Comparison of ENCODE assay signal across 19 cellular contexts in the genomic region with DNA sequence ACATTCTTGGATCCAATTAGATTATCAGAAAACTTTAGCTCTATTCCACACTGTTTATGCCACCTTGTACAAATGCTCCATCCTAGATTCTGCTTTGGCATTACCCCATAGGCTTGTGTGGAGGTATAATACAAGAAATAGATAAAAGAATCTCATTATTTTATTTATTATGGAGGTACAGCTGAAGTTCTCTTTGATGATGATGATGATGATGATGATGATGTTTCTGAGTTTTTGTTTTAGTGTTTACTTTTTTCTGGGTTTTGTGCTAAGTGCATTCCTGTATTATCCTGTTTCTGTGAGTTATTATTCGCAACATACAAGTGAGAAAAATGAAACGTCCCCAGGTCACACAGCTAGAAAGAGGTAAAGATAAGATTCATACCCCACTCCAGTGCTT. TPM values are rescaled to one million over a fixed set of nuclear protein-coding genes. Genes with fewer than 3 reads are reported as not detected.
A peak's percentile ranks its signal among the peaks of the same experiment; 100 is the strongest.
DNase-seq lines count a peak whose midpoint lies in the region; ATAC-seq and TF ChIP-seq lines count a peak whose summit lies in the region.
"Had no signal": no experiment of that assay in that cellular context is flagged by ENCODE, and none has a peak within 500 bp of the region (broad histone marks: within the 10 kb centered on the region; RNA-seq: fewer than 3 reads in every experiment).

No MANE protein-coding gene starts in this region.

- peaks cover 6% of the 10 kb centered on the region for H3K36me3 ChIP-seq in Caco-2 (ENCODE audit: control insufficient read depth, insufficient read depth, low read length)
- H3K36me3 ChIP-seq in body of pancreas (replicated peaks in 1 of 2; ENCODE audit: insufficient read depth in 1 of 2, low read depth in 2 of 2), result no peaks in the 10 kb centered on the region
- H3K36me3 ChIP-seq in right lobe of liver, result peaks cover 0 to 6% (median 0%) of the 10 kb centered on the region in 4 donors
- H3K36me3 ChIP-seq: HAP-1 had no signal

- no peak for TF ChIP-seq POLR2A in body of pancreas (IDR thresholded peaks at IDR 0.05)
- TF ChIP-seq POLR2A in right lobe of liver (IDR thresholded peaks at IDR 0.05), result no peak

- no peak overlapping the region for H3K4me3 Mint-ChIP-seq in Caco-2 (ENCODE audit: unreplicated experiment)
- no peak overlapping the region for H3K4me3 Mint-ChIP-seq in activated T-helper 2 cell treated with anti-CD3 and anti-CD28 coated beads, Interferon-gamma antibody, Interleukin-2, Interleukin-4, amounts not matched to agents 10 μg/mL and 5 μg/mL and 100 μg/mL, durations not matched to agents 14 hours and 24 hours and 36 hours (ENCODE audit: low read depth)
- H3K4me3 Mint-ChIP-seq in activated CD4-positive, alpha-beta T cell treated with anti-CD3 and anti-CD28 coated beads, Interleukin-2, amount 10 ng/mL, durations not matched to agents 7 days and 5 days, result no peak overlapping the region
- H3K4me3 Mint-ChIP-seq: B cell; CD8-positive, alpha-beta T cell had no signal

- H3K9me3 ChIP-seq in Caco-2 (no peaks in the 10 kb centered on the region), body of pancreas (no peaks in the 10 kb centered on the region), right lobe of liver (no peaks in the 10 kb centered on the region)
- H3K9me3 ChIP-seq: BLaER1 treated with 17β-estradiol and CSF1 and Interleukin-3, amounts not matched to agents 10 nM and 100 nM; HAP-1 had no signal

- ATAC-seq in body of pancreas, result no peak
- ATAC-seq in right lobe of liver, result no peak
- no peak for ATAC-seq in HG02973 (IDR thresholded peaks at IDR 0.05; ENCODE audit: unreplicated experiment)
- ATAC-seq: CD8-positive, alpha-beta T cell; GM12878; K562 had no signal

- H3K4me1 ChIP-seq in Caco-2 (peaks cover 54% of the 10 kb centered on the region), body of pancreas (peaks cover 81% of the 10 kb centered on the region), right lobe of liver (peaks cover 0 to 73% (median 29%) of the 10 kb centered on the region in 4 donors)

- 80 to 84% methylated on average over 2 of the region's 2 CpGs for WGBS in body of pancreas, 2 donors
- WGBS in right lobe of liver (ENCODE audit: insufficient coverage, low coverage, low lambda C conversion rate, missing lambda C conversion rate), result 88% methylated on average over 2 of the region's 2 CpGs

- DNase-seq in Caco-2 (no peak), body of pancreas (no peak), right lobe of liver (no peak)
- DNase-seq in stimulated activated CD4-positive, alpha-beta T cell treated with anti-CD3 and anti-CD28 coated beads, Interleukin-4, amount 100 ng/mL, for 1 hour, result no peak
- DNase-seq in activated T-helper 2 cell treated with anti-CD3 and anti-CD28 coated beads, Interferon-gamma antibody, Interleukin-2, Interleukin-4, amounts not matched to agents 10 μg/mL and 5 μg/mL and 100 μg/mL, durations not matched to agents 14 hours and 24 hours and 36 hours (ENCODE audit: low spot score), result no peak
- DNase-seq in activated CD4-positive, alpha-beta T cell treated with anti-CD3 and anti-CD28 coated beads, Interleukin-2, amount 10 ng/mL, durations not matched to agents 7 days and 5 days, result no peak
- DNase-seq: 8988T; CD8-positive, alpha-beta T cell; DMS79 treated with DMSO at 0.1 percent for 48 hours; GF-D8; IMR-90 had no signal

- no TSS peak for BruUV-seq in Caco-2 (replicated peaks; lab: Mats Ljungman, UMichigan)

- no peaks in the 10 kb centered on the region for H3K27me3 Mint-ChIP-seq in Caco-2 (ENCODE audit: insufficient read depth, unreplicated experiment)
- H3K27me3 Mint-ChIP-seq in activated T-helper 2 cell treated with anti-CD3 and anti-CD28 coated beads, Interferon-gamma antibody, Interleukin-2, Interleukin-4, amounts not matched to agents 10 μg/mL and 5 μg/mL and 100 μg/mL, durations not matched to agents 14 hours and 24 hours and 36 hours (ENCODE audit: low read depth), result no peaks in the 10 kb centered on the region
- no peaks in the 10 kb centered on the region for H3K27me3 Mint-ChIP-seq in activated CD4-positive, alpha-beta T cell treated with anti-CD3 and anti-CD28 coated beads, Interleukin-2, amount 10 ng/mL, durations not matched to agents 7 days and 5 days
- H3K27me3 Mint-ChIP-seq: B cell had no signal

- H3K4me3 ChIP-seq in Caco-2 (ENCODE audit: low read depth, low read length), result no peak overlapping the region
- H3K4me3 ChIP-seq in body of pancreas, result no peak overlapping the region
- no peak overlapping the region for H3K4me3 ChIP-seq in right lobe of liver
- H3K4me3 ChIP-seq: BLaER1 treated with 17β-estradiol and CSF1 and Interleukin-3, amounts not matched to agents 10 nM and 100 nM; GM12878; HAP-1; K562 had no signal

- POLR2A ChIA-PET in Caco-2 (lab: Charles Lee), result no interaction called here
- POLR2A ChIA-PET in activated CD4-positive, alpha-beta T cell treated with anti-CD3 and anti-CD28 coated beads, Interleukin-2, amount 10 ng/mL, durations not matched to agents 7 days and 5 days (lab: Charles Lee), result no interaction called here

- no peaks in the 10 kb centered on the region for H3K27me3 ChIP-seq in Caco-2 (replicated peaks; ENCODE audit: control insufficient read depth, insufficient read depth, low read length)
- no peaks in the 10 kb centered on the region for H3K27me3 ChIP-seq in body of pancreas
- H3K27me3 ChIP-seq in right lobe of liver, result no peaks in the 10 kb centered on the region
- H3K27me3 ChIP-seq: BLaER1 treated with 17β-estradiol and CSF1 and Interleukin-3, amounts not matched to agents 10 nM and 100 nM had no signal

- intact Hi-C loops in Caco-2 (cut with micrococcal nuclease; ENCODE audit: unreplicated experiment), result no loop called here
- intact Hi-C loops in body of pancreas (cut with DNase I), result no loop called here
- intact Hi-C loops in right lobe of liver (cut with DNase I), result no loop called here
- intact Hi-C loops in activated T-helper 2 cell treated with anti-CD3 and anti-CD28 coated beads, Interferon-gamma antibody, Interleukin-2, Interleukin-4, amounts not matched to agents 10 μg/mL and 5 μg/mL and 100 μg/mL, durations not matched to agents 14 hours and 24 hours and 36 hours (cut with micrococcal nuclease), result no loop called here

- peak overlapping the region; percentile 16 for H3K27ac Mint-ChIP-seq in Caco-2 (ENCODE audit: unreplicated experiment)
- H3K27ac Mint-ChIP-seq in activated T-helper 2 cell treated with anti-CD3 and anti-CD28 coated beads, Interferon-gamma antibody, Interleukin-2, Interleukin-4, amounts not matched to agents 10 μg/mL and 5 μg/mL and 100 μg/mL, durations not matched to agents 14 hours and 24 hours and 36 hours, result no peak overlapping the region
- no peak overlapping the region for H3K27ac Mint-ChIP-seq in activated CD4-positive, alpha-beta T cell treated with anti-CD3 and anti-CD28 coated beads, Interleukin-2, amount 10 ng/mL, durations not matched to agents 7 days and 5 days
- H3K27ac Mint-ChIP-seq: B cell; CD8-positive, alpha-beta T cell had no signal

- H3K9me3 Mint-ChIP-seq in Caco-2 (ENCODE audit: unreplicated experiment), result no peaks in the 10 kb centered on the region
- no peaks in the 10 kb centered on the region for H3K9me3 Mint-ChIP-seq in activated T-helper 2 cell treated with anti-CD3 and anti-CD28 coated beads, Interferon-gamma antibody, Interleukin-2, Interleukin-4, amounts not matched to agents 10 μg/mL and 5 μg/mL and 100 μg/mL, durations not matched to agents 14 hours and 24 hours and 36 hours
- no peaks in the 10 kb centered on the region for H3K9me3 Mint-ChIP-seq in activated CD4-positive, alpha-beta T cell treated with anti-CD3 and anti-CD28 coated beads, Interleukin-2, amount 10 ng/mL, durations not matched to agents 7 days and 5 days
- H3K9me3 Mint-ChIP-seq: CD8-positive, alpha-beta T cell had no signal

- H3K27ac ChIP-seq in body of pancreas (peak overlapping the region in 3 of 4 donors; percentile 36 to 76 (median 69)), right lobe of liver (peak overlapping the region; percentile 14 to 84 (median 33)), temporal lobe (ENCODE audit: low read depth, low read length) (peak overlapping the region; percentile 22)
- H3K27ac ChIP-seq: BLaER1 treated with 17β-estradiol and CSF1 and Interleukin-3, amounts not matched to agents 10 nM and 100 nM; HL-60 had no signal

- CTCF ChIA-PET in Caco-2 (lab: Charles Lee), result interaction anchor here (0.6 kb wide), 1 partner anchor 1258 kb away, joined by 5 read pairs; no protein-coding TSS in a partner anchor
- CTCF ChIA-PET in activated CD4-positive, alpha-beta T cell treated with anti-CD3 and anti-CD28 coated beads, Interleukin-2, amount 10 ng/mL, durations not matched to agents 7 days and 5 days (lab: Charles Lee), result interaction anchor here (1.2 to 2.4 kb wide), 3 partner anchors 13 to 61 kb away, joined by 3 to 7 read pairs (median 3); no protein-coding TSS in a partner anchor

- TF ChIP-seq CTCF in Caco-2 (IDR thresholded peaks at IDR 0.05; ENCODE audit: insufficient read depth in 1 of 2, low read depth in 1 of 2, low read length in 1 of 2, severe bottlenecking in 1 of 2, unreplicated experiment in 1 of 2), result no peak
- no peak for TF ChIP-seq CTCF in body of pancreas (IDR thresholded peaks at IDR 0.05)
- TF ChIP-seq CTCF in right lobe of liver (IDR thresholded peaks at IDR 0.05), result no peak

- peaks cover 30% of the 10 kb centered on the region for H3K36me3 Mint-ChIP-seq in Caco-2 (ENCODE audit: insufficient read depth, unreplicated experiment)
- peaks cover 39% of the 10 kb centered on the region for H3K36me3 Mint-ChIP-seq in activated T-helper 2 cell treated with anti-CD3 and anti-CD28 coated beads, Interferon-gamma antibody, Interleukin-2, Interleukin-4, amounts not matched to agents 10 μg/mL and 5 μg/mL and 100 μg/mL, durations not matched to agents 14 hours and 24 hours and 36 hours (ENCODE audit: low read depth)
- H3K36me3 Mint-ChIP-seq in activated CD4-positive, alpha-beta T cell treated with anti-CD3 and anti-CD28 coated beads, Interleukin-2, amount 10 ng/mL, durations not matched to agents 7 days and 5 days (ENCODE audit: low read depth), result peaks cover 22% of the 10 kb centered on the region
- H3K36me3 Mint-ChIP-seq: CD8-positive, alpha-beta T cell had no signal

- peaks cover 46% of the 10 kb centered on the region for H3K4me1 Mint-ChIP-seq in Caco-2 (ENCODE audit: low read depth, unreplicated experiment)
- H3K4me1 Mint-ChIP-seq in activated T-helper 2 cell treated with anti-CD3 and anti-CD28 coated beads, Interferon-gamma antibody, Interleukin-2, Interleukin-4, amounts not matched to agents 10 μg/mL and 5 μg/mL and 100 μg/mL, durations not matched to agents 14 hours and 24 hours and 36 hours (ENCODE audit: low read depth), result peaks cover 24% of the 10 kb centered on the region
- H3K4me1 Mint-ChIP-seq in activated CD4-positive, alpha-beta T cell treated with anti-CD3 and anti-CD28 coated beads, Interleukin-2, amount 10 ng/mL, durations not matched to agents 7 days and 5 days, result peaks cover 18% of the 10 kb centered on the region

RNA-seq across cellular contexts. Expression of a gene that starts 43.4 kb away (rescaled TPM):
- total RNA-seq in Caco-2 (2022) (90.8 and 92.0 TPM in 2 replicates), body of pancreas (100 to 1,000 TPM; 382 to 399 TPM), right lobe of liver (100 to 1,000 TPM in 3 of 6 experiments, 10 to 100 TPM in 3; 53.5 to 173 (median 92.1) TPM), temporal lobe (4.4 TPM)
- 45.6 and 52.9 TPM in 2 replicates for total RNA-seq in activated T-helper 2 cell treated with anti-CD3 and anti-CD28 coated beads, Interferon-gamma antibody, Interleukin-2, Interleukin-4, amounts not matched to agents 10 μg/mL and 5 μg/mL and 100 μg/mL, durations not matched to agents 14 hours and 24 hours and 36 hours
- 10 to 100 TPM; 70.6 to 75.9 TPM for total RNA-seq in activated CD4-positive, alpha-beta T cell treated with anti-CD3 and anti-CD28 coated beads, Interleukin-2, amount 10 ng/mL, durations not matched to agents 7 days and 5 days

RNA-seq across cellular contexts. Expression of a gene that starts 44.1 kb away (rescaled TPM):
- total RNA-seq in Caco-2 (2022) (13.8 and 17.5 TPM in 2 replicates), body of pancreas (10 to 100 TPM; 16.1 to 31.6 TPM), right lobe of liver (10 to 100 TPM in 2 of 6 experiments, 1 to 10 TPM in 4; 5.8 to 11.4 (median 6.8) TPM), temporal lobe (15.0 TPM)
- 29.2 and 29.3 TPM in 2 replicates for total RNA-seq in activated T-helper 2 cell treated with anti-CD3 and anti-CD28 coated beads, Interferon-gamma antibody, Interleukin-2, Interleukin-4, amounts not matched to agents 10 μg/mL and 5 μg/mL and 100 μg/mL, durations not matched to agents 14 hours and 24 hours and 36 hours
- total RNA-seq in activated CD4-positive, alpha-beta T cell treated with anti-CD3 and anti-CD28 coated beads, Interleukin-2, amount 10 ng/mL, durations not matched to agents 7 days and 5 days, result 10 to 100 TPM; 19.4 to 24.9 TPM
